Comparison of ENCODE assay signal across 25 cellular contexts in genomic region chr7:139389774-139390173, GRCh38.
"Had no signal": no experiment of that assay in that cellular context is flagged by ENCODE, and none has a peak within 500 bp of the region (broad histone marks: within the 10 kb centered on the region; RNA-seq: fewer than 3 reads in every experiment).

No MANE protein-coding gene starts in this region.

- H3K27me3 ChIP-seq: colonic mucosa, gastrocnemius medialis, pancreas, sigmoid colon, testis, tibial nerve, upper lobe of right lung, uterus had no signal

- DNase-seq: colonic mucosa; effector CD8-positive, alpha-beta T cell; endodermal cell; foreskin fibroblast; gastrocnemius medialis; head of caudate nucleus; kidney; natural killer cell; pancreas; sigmoid colon; stimulated activated CD4-positive, alpha-beta T cell treated with anti-CD3 and anti-CD28 coated beads, Interleukin-2, amount 100 ng/mL, for 24 hours; stimulated activated CD4-positive, alpha-beta T cell treated with anti-CD3 and anti-CD28 coated beads, Interleukin-4, amount 100 ng/mL, for 4 hours; stimulated activated naive CD8-positive, alpha-beta T cell treated with anti-CD3 and anti-CD28 coated beads, Interleukin-15, Interleukin-2, amounts not matched to agents 100 U/mL and 50 U/mL, for 24 hours; substantia nigra; testis; upper lobe of right lung; uterus had no signal

- H3K9me3 Mint-ChIP-seq: dendritic cell treated with granulocyte-macrophage colony-stimulating factor and Interleukin-4, amounts not matched to agents 40 ng/mL and 50 ng/mL, for 4 days; endodermal cell; memory B cell; natural killer cell; stimulated activated memory B cell treated with anti-CD40 and anti-IgM and Interleukin-4, amounts not matched to agents 10 μg/mL and 1 μg/mL and 100 μg/mL, for 72 hours had no signal

- FAIRE-seq: kidney, pancreas had no signal

- H3K4me1 ChIP-seq: colonic mucosa, gastrocnemius medialis, pancreas, upper lobe of right lung, uterus had no signal

- H3K27ac Mint-ChIP-seq: dendritic cell treated with granulocyte-macrophage colony-stimulating factor and Interleukin-4, amounts not matched to agents 40 ng/mL and 50 ng/mL, for 4 days; endodermal cell; memory B cell had no signal

- ATAC-seq: esophagus mucosa; gastrocnemius medialis; left lobe of liver; natural killer cell; pancreas; stimulated activated memory B cell treated with anti-CD40 and anti-IgM and Interleukin-4, amounts not matched to agents 10 μg/mL and 1 μg/mL and 100 μg/mL, for 72 hours; stimulated activated naive CD8-positive, alpha-beta T cell treated with anti-CD3 and anti-CD28 coated beads, Interleukin-15, Interleukin-2, amounts not matched to agents 100 U/mL and 50 U/mL, for 24 hours; upper lobe of right lung had no signal

- H3K36me3 Mint-ChIP-seq: natural killer cell had no signal

- H3K4me3 Mint-ChIP-seq: dendritic cell treated with granulocyte-macrophage colony-stimulating factor and Interleukin-4, amounts not matched to agents 40 ng/mL and 50 ng/mL, for 4 days; endodermal cell; memory B cell; natural killer cell; stimulated activated memory B cell treated with anti-CD40 and anti-IgM and Interleukin-4, amounts not matched to agents 10 μg/mL and 1 μg/mL and 100 μg/mL, for 72 hours had no signal

- H3K9me3 ChIP-seq: colonic mucosa, gastrocnemius medialis, pancreas, sigmoid colon, testis, tibial nerve, upper lobe of right lung, uterus had no signal

- H3K36me3 ChIP-seq: colonic mucosa, pancreas, uterus had no signal

- H3K27me3 Mint-ChIP-seq: dendritic cell treated with granulocyte-macrophage colony-stimulating factor and Interleukin-4, amounts not matched to agents 40 ng/mL and 50 ng/mL, for 4 days; memory B cell; stimulated activated memory B cell treated with anti-CD40 and anti-IgM and Interleukin-4, amounts not matched to agents 10 μg/mL and 1 μg/mL and 100 μg/mL, for 72 hours had no signal

- H3K27ac ChIP-seq: colonic mucosa, epithelial cell of prostate, gastrocnemius medialis, pancreas, sigmoid colon, testis, tibial nerve, upper lobe of right lung, uterus had no signal

- H3K4me1 Mint-ChIP-seq: endodermal cell had no signal

- H3K4me3 ChIP-seq: colonic mucosa, gastrocnemius medialis, lung, pancreas, sigmoid colon, testis, tibial nerve, upper lobe of right lung, uterus had no signal
